Comparison of ENCODE assay signal across 8 cellular contexts in genomic region chr1:46617108-46617694, GRCh38. TPM values are rescaled to one million over a fixed set of nuclear protein-coding genes. Genes with fewer than 3 reads are reported as not detected.
DNase-seq lines count a peak whose midpoint lies in the region; ATAC-seq and TF ChIP-seq lines count a peak whose summit lies in the region.

No MANE protein-coding gene starts in this region.

- no peaks in the 10 kb centered on the region for H3K27me3 Mint-ChIP-seq in T-helper 17 cell
- H3K27me3 Mint-ChIP-seq in glutamatergic neuron (ENCODE audit: unreplicated experiment), result peaks cover 15% of the 10 kb centered on the region

- TF ChIP-seq CTCF in glutamatergic neuron (IDR thresholded peaks at IDR 0.05; ENCODE audit: partially characterized antibody, unreplicated experiment) (no peak), GM10248 (IDR thresholded peaks at IDR 0.05; ENCODE audit: control extremely low read depth, extremely low read depth, low read depth, missing control alignments) (no peak)

- CTCF ChIA-PET in GM10248 (lab: Yijun Ruan, JAX), result interaction anchor here (1.0 to 14.0 kb wide), 8 partner anchors 13 to 109 kb away, joined by 3 to 135 read pairs (median 4); partner anchors contain the start of genes ATPAF1, EFCAB14 and MKNK1

- H3K36me3 Mint-ChIP-seq in T-helper 17 cell (ENCODE audit: low read depth) (no peaks in the 10 kb centered on the region), glutamatergic neuron (ENCODE audit: unreplicated experiment) (no peaks in the 10 kb centered on the region)

- POLR2A ChIA-PET in GM10248 (lab: Yijun Ruan, JAX), result interaction anchor here (3.5 kb wide), 1 partner anchor 13 kb away, joined by 19 read pairs; the partner anchor contains the start of gene MKNK1

- H3K27ac Mint-ChIP-seq in T-helper 17 cell (peak overlapping the region; percentile 92), glutamatergic neuron (ENCODE audit: unreplicated experiment) (no peak overlapping the region)

- H3K4me1 ChIP-seq in rectal smooth muscle tissue (ENCODE audit: control insufficient read depth, insufficient read depth, low read length), result peaks cover 21% of the 10 kb centered on the region

- H3K4me3 ChIP-seq in rectal smooth muscle tissue (ENCODE audit: low read length), result peak overlapping the region; percentile 86

- peak overlapping the region; percentile 88 for H3K27ac ChIP-seq in rectal smooth muscle tissue (ENCODE audit: low read depth, low read length)

- peak; percentile 1 for ATAC-seq in GM18868 (IDR thresholded peaks at IDR 0.05; ENCODE audit: unreplicated experiment)
- ATAC-seq in T-helper 17 cell, result no peak
- ATAC-seq in GM18511 (IDR thresholded peaks at IDR 0.05; ENCODE audit: unreplicated experiment), result no peak

- peaks cover 9% of the 10 kb centered on the region for H3K9me3 Mint-ChIP-seq in glutamatergic neuron (ENCODE audit: unreplicated experiment)

- no peaks in the 10 kb centered on the region for H3K9me3 ChIP-seq in T-helper 17 cell (ENCODE audit: control insufficient read depth, low read length, poor library complexity, severe bottlenecking)

- H3K4me3 Mint-ChIP-seq in T-helper 17 cell (peak overlapping the region; percentile 95), glutamatergic neuron (ENCODE audit: unreplicated experiment) (peak overlapping the region; percentile 86)

- H3K36me3 ChIP-seq in rectal smooth muscle tissue (ENCODE audit: control insufficient read depth, insufficient read depth, low read length), result no peaks in the 10 kb centered on the region

- H3K27me3 ChIP-seq in rectal smooth muscle tissue (ENCODE audit: control insufficient read depth, insufficient read depth, low read length), result no peaks in the 10 kb centered on the region

- H3K9ac ChIP-seq in rectal smooth muscle tissue (ENCODE audit: low read length), result peak overlapping the region; percentile 20

- DNase-seq in T-helper 17 cell, result no peak
- DNase-seq in glutamatergic neuron, result no peak
- DNase-seq in GM10248 (ENCODE audit: extremely low spot score), result no peak
- DNase-seq in NCI-H510A treated with DMSO at 0.1 percent for 48 hours (lab: John Stamatoyannopoulos, UW), result no peak
- DNase-seq in DMS79 (lab: John Stamatoyannopoulos, UW), result no peak

- peaks cover 41% of the 10 kb centered on the region for H3K4me1 Mint-ChIP-seq in T-helper 17 cell
- H3K4me1 Mint-ChIP-seq in glutamatergic neuron (ENCODE audit: low read depth, unreplicated experiment), result peaks cover 6% of the 10 kb centered on the region

RNA-seq across cellular contexts. Expression of gene MOB3C, which starts 0.6 kb away (rescaled TPM):
- total RNA-seq in T-helper 17 cell (10 to 100 TPM; 13.3 to 20.4 TPM), glutamatergic neuron (ENCODE audit: unreplicated experiment) (1.6 TPM)

RNA-seq across cellular contexts. Expression of gene MKNK1, which starts 13.1 kb away (rescaled TPM):
- 10 to 100 TPM; 48.5 to 73.2 TPM for total RNA-seq in T-helper 17 cell
- 58.4 TPM for total RNA-seq in glutamatergic neuron (ENCODE audit: unreplicated experiment)

RNA-seq across cellular contexts. Expression of gene ATPAF1, which starts 51.0 kb away (rescaled TPM):
- 10 to 100 TPM; 19.7 to 21.5 TPM for total RNA-seq in T-helper 17 cell
- 37.8 TPM for total RNA-seq in glutamatergic neuron (ENCODE audit: unreplicated experiment)

RNA-seq across cellular contexts. Expression of gene TEX38, which starts 54.5 kb away (rescaled TPM):
- total RNA-seq in T-helper 17 cell (not detected), glutamatergic neuron (ENCODE audit: unreplicated experiment) (not detected)
